ENCODE assay signal across 1 cellular context in the genomic region with DNA sequence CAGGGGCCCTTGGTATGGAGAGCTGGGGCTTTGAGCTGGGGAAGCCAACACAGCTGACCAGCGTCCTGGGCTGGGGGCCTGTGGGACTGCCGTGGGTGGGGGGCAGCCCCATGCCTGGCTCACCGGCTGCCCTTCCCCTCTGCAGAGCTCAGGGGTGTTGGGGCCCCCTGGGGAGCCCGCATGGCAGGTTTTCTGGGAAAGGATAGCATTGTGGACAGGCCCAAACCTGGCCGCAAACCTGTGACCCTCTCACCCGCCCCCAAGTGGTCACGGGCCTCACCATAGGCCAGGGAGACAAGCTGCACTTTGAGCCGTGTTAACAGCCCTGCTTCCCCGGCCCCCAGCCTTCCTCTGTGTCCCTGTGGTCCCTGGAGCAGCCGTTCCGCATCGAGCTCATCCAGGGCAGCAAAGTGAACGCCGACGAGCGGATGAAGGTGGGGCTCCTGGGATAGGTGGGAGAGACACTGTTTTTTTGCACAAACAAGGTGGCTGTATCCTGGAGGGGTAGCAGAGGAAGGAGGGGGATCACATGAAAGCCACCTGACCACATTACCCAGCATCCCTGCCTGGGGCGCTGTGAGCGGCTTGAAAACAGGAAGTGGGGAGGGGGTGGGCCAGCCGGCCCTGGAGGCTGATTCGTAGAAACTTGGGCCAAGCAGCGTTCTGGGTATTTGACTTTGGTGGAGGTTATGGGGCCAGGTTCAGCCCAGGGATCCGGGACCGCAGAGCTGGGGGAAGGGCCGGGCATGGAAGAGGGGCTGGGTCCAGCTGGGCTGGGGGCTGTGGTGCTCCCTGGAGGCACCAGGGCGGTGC.
A peak's percentile ranks its signal among the peaks of the same experiment; 100 is the strongest.
TF ChIP-seq lines count a peak whose summit lies in the region.

No MANE protein-coding gene starts in this region.

TF ChIP-seq in HepG2, 621 proteins besides CTCF, POLR2A, EP300 and RAD21 (continued from another document and continues in another):
- TF ChIP-seq TEAD2 (CRISPR knock-in tag; IDR thresholded peaks at IDR 0.05) (no peak), HDAC2 (CRISPR knock-in tag; IDR thresholded peaks at IDR 0.05) (peak; percentile 74), ZNF512 (CRISPR knock-in tag; IDR thresholded peaks at IDR 0.05) (no peak), CEBPB (IDR thresholded peaks at IDR 0.05; ENCODE audit: borderline replicate concordance, low read depth, low read length) (no peak), CHCHD3 (CRISPR knock-in tag; IDR thresholded peaks at IDR 0.05) (peak; percentile 73; the same call in 1 of the 2 replicates), FOXO1 (CRISPR knock-in tag; IDR thresholded peaks at IDR 0.05) (peak; percentile 89), RBM39 (IDR thresholded peaks at IDR 0.05; ENCODE audit: low read depth, low read length, poor library complexity, severe bottlenecking) (peak; percentile 72), NPAS2 (CRISPR knock-in tag; IDR thresholded peaks at IDR 0.05; ENCODE audit: borderline replicate concordance) (no peak), FOSL1 (CRISPR knock-in tag; IDR thresholded peaks at IDR 0.05; ENCODE audit: borderline replicate concordance) (no peak), ARHGAP35 (CRISPR knock-in tag; IDR thresholded peaks at IDR 0.05; ENCODE audit: borderline replicate concordance) (no peak; the same call in 1 of the 2 replicates), ZFP41 (CRISPR knock-in tag; IDR thresholded peaks at IDR 0.05; ENCODE audit: borderline replicate concordance) (no peak), MLLT10 (CRISPR knock-in tag; IDR thresholded peaks at IDR 0.05) (no peak), PRPF4 (IDR thresholded peaks at IDR 0.05; ENCODE audit: low read depth, low read length, poor library complexity, severe bottlenecking) (no peak), KDM3A (CRISPR knock-in tag; IDR thresholded peaks at IDR 0.05; ENCODE audit: low read depth) (no peak; the same call in 1 of the 2 replicates), ZNF20 (CRISPR knock-in tag; IDR thresholded peaks at IDR 0.05) (no peak), ZNF556 (CRISPR knock-in tag; IDR thresholded peaks at IDR 0.05; ENCODE audit: borderline replicate concordance) (no peak; the same call in 1 of the 2 replicates), NFKBIZ (CRISPR knock-in tag; IDR thresholded peaks at IDR 0.05) (no peak), ZNF235 (CRISPR knock-in tag; IDR thresholded peaks at IDR 0.05; ENCODE audit: borderline replicate concordance) (0 out of 2 replicates have a peak, but pooled peaks have one; percentile 30), ZFAT (CRISPR knock-in tag; conservative IDR thresholded peaks at IDR 0.05) (no peak), STAG1 (CRISPR knock-in tag; IDR thresholded peaks at IDR 0.05) (peak; percentile 32; the same call in 1 of the 2 replicates), REXO4 (CRISPR knock-in tag; IDR thresholded peaks at IDR 0.05; ENCODE audit: borderline replicate concordance) (no peak), REST (IDR thresholded peaks at IDR 0.05; ENCODE audit: borderline replicate concordance in 1 of 2, low read depth in 1 of 2, low read length in 2 of 2) (no peak), ELF3 (CRISPR knock-in tag; IDR thresholded peaks at IDR 0.05) (peak; percentile 85), SYNCRIP (IDR thresholded peaks at IDR 0.05; ENCODE audit: insufficient read depth, low read depth, low read length) (no peak)
- TF ChIP-seq, protein P1, sequence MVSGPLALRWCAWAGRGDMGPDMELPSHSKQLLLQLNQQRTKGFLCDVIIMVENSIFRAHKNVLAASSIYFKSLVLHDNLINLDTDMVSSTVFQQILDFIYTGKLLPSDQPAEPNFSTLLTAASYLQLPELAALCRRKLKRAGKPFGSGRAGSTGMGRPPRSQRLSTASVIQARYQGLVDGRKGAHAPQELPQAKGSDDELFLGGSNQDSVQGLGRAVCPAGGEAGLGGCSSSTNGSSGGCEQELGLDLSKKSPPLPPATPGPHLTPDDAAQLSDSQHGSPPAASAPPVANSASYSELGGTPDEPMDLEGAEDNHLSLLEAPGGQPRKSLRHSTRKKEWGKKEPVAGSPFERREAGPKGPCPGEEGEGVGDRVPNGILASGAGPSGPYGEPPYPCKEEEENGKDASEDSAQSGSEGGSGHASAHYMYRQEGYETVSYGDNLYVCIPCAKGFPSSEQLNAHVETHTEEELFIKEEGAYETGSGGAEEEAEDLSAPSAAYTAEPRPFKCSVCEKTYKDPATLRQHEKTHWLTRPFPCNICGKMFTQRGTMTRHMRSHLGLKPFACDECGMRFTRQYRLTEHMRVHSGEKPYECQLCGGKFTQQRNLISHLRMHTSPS (CRISPR knock-in tag; IDR thresholded peaks at IDR 0.05; ENCODE audit: low read depth), result no peak
- TF ChIP-seq, protein P2, sequence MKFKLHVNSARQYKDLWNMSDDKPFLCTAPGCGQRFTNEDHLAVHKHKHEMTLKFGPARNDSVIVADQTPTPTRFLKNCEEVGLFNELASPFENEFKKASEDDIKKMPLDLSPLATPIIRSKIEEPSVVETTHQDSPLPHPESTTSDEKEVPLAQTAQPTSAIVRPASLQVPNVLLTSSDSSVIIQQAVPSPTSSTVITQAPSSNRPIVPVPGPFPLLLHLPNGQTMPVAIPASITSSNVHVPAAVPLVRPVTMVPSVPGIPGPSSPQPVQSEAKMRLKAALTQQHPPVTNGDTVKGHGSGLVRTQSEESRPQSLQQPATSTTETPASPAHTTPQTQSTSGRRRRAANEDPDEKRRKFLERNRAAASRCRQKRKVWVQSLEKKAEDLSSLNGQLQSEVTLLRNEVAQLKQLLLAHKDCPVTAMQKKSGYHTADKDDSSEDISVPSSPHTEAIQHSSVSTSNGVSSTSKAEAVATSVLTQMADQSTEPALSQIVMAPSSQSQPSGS (CRISPR knock-in tag; IDR thresholded peaks at IDR 0.05), result 0 out of 2 replicates have a peak, but pooled peaks have one; percentile 14
- TF ChIP-seq, protein P3, sequence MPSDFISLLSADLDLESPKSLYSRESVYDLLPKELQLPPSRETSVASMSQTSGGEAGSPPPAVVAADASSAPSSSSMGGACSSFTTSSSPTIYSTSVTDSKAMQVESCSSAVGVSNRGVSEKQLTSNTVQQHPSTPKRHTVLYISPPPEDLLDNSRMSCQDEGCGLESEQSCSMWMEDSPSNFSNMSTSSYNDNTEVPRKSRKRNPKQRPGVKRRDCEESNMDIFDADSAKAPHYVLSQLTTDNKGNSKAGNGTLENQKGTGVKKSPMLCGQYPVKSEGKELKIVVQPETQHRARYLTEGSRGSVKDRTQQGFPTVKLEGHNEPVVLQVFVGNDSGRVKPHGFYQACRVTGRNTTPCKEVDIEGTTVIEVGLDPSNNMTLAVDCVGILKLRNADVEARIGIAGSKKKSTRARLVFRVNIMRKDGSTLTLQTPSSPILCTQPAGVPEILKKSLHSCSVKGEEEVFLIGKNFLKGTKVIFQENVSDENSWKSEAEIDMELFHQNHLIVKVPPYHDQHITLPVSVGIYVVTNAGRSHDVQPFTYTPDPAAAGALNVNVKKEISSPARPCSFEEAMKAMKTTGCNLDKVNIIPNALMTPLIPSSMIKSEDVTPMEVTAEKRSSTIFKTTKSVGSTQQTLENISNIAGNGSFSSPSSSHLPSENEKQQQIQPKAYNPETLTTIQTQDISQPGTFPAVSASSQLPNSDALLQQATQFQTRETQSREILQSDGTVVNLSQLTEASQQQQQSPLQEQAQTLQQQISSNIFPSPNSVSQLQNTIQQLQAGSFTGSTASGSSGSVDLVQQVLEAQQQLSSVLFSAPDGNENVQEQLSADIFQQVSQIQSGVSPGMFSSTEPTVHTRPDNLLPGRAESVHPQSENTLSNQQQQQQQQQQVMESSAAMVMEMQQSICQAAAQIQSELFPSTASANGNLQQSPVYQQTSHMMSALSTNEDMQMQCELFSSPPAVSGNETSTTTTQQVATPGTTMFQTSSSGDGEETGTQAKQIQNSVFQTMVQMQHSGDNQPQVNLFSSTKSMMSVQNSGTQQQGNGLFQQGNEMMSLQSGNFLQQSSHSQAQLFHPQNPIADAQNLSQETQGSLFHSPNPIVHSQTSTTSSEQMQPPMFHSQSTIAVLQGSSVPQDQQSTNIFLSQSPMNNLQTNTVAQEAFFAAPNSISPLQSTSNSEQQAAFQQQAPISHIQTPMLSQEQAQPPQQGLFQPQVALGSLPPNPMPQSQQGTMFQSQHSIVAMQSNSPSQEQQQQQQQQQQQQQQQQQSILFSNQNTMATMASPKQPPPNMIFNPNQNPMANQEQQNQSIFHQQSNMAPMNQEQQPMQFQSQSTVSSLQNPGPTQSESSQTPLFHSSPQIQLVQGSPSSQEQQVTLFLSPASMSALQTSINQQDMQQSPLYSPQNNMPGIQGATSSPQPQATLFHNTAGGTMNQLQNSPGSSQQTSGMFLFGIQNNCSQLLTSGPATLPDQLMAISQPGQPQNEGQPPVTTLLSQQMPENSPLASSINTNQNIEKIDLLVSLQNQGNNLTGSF (CRISPR knock-in tag; IDR thresholded peaks at IDR 0.05), result peak; percentile 74; the same call in 1 of the 2 replicates
- TF ChIP-seq, protein P4, sequence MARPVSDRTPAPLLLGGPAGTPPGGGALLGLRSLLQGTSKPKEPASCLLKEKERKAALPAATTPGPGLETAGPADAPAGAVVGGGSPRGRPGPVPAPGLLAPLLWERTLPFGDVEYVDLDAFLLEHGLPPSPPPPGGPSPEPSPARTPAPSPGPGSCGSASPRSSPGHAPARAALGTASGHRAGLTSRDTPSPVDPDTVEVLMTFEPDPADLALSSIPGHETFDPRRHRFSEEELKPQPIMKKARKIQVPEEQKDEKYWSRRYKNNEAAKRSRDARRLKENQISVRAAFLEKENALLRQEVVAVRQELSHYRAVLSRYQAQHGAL (CRISPR knock-in tag; IDR thresholded peaks at IDR 0.05; ENCODE audit: not compliant biosample characterization), result no peak
- TF ChIP-seq, protein P5, sequence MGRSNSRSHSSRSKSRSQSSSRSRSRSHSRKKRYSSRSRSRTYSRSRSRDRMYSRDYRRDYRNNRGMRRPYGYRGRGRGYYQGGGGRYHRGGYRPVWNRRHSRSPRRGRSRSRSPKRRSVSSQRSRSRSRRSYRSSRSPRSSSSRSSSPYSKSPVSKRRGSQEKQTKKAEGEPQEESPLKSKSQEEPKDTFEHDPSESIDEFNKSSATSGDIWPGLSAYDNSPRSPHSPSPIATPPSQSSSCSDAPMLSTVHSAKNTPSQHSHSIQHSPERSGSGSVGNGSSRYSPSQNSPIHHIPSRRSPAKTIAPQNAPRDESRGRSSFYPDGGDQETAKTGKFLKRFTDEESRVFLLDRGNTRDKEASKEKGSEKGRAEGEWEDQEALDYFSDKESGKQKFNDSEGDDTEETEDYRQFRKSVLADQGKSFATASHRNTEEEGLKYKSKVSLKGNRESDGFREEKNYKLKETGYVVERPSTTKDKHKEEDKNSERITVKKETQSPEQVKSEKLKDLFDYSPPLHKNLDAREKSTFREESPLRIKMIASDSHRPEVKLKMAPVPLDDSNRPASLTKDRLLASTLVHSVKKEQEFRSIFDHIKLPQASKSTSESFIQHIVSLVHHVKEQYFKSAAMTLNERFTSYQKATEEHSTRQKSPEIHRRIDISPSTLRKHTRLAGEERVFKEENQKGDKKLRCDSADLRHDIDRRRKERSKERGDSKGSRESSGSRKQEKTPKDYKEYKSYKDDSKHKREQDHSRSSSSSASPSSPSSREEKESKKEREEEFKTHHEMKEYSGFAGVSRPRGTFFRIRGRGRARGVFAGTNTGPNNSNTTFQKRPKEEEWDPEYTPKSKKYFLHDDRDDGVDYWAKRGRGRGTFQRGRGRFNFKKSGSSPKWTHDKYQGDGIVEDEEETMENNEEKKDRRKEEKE (IDR thresholded peaks at IDR 0.05), result no peak
- TF ChIP-seq, protein P6, sequence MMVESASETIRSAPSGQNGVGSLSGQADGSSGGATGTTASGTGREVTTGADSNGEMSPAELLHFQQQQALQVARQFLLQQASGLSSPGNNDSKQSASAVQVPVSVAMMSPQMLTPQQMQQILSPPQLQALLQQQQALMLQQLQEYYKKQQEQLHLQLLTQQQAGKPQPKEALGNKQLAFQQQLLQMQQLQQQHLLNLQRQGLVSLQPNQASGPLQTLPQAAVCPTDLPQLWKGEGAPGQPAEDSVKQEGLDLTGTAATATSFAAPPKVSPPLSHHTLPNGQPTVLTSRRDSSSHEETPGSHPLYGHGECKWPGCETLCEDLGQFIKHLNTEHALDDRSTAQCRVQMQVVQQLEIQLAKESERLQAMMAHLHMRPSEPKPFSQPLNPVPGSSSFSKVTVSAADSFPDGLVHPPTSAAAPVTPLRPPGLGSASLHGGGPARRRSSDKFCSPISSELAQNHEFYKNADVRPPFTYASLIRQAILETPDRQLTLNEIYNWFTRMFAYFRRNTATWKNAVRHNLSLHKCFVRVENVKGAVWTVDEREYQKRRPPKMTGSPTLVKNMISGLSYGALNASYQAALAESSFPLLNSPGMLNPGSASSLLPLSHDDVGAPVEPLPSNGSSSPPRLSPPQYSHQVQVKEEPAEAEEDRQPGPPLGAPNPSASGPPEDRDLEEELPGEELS (CRISPR knock-in tag; IDR thresholded peaks at IDR 0.05), result peak; percentile 54; the same call in 1 of the 2 replicates
- TF ChIP-seq, protein P7, sequence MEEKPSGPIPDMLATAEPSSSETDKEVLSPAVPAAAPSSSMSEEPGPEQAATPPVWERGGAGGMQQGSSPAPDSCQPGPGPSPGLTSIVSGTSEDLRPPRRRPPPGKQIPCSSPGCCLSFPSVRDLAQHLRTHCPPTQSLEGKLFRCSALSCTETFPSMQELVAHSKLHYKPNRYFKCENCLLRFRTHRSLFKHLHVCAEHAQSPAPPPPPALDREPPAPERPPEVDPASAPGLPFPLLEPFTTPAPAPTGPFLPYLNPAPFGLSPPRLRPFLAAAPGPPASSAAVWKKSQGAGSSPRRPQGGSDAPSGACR (CRISPR knock-in tag; IDR thresholded peaks at IDR 0.05), result peak; percentile 47; the same call in 1 of the 2 replicates
